8 cellular contexts compared by ENCODE assay signal in the genomic region with DNA sequence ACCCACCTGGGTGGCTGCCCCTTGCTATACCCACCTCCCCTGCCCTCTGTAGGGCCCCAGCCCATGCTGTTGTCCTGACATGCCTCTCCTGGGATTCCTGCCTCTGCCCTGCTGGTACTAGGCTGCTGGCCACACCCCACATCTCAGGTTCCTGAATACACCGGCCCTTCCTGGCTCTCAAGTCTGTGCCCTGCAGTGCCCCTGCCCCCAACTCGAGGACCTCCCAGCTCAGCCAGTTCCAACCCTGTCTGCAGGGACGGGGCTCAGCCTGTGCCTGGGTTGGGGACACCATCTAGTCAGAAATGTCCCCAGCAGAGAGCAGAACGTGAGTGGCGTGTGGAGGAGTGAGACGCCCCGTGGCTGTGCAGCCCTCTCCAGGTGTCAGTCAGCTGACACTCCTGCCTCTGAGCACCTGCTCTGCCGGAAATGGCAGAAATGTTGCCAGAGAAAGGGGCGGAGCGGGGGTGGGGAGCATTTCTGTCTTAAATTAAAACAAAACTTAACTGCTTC. TPM values are rescaled to one million over a fixed set of nuclear protein-coding genes. Genes with fewer than 3 reads are reported as not detected.
DNase-seq lines count a peak whose midpoint lies in the region; ATAC-seq and TF ChIP-seq lines count a peak whose summit lies in the region.

No MANE protein-coding gene starts in this region.

- peak overlapping the region; percentile 35; the same call in 1 of the 2 replicates for H3K9ac ChIP-seq in SU-DHL-6 (ENCODE audit: low read length)

- no peak overlapping the region for H2AFZ ChIP-seq in SU-DHL-6 (ENCODE audit: low read depth, low read length, severe bottlenecking)

- peak overlapping the region; percentile 94 for H3K27ac ChIP-seq in SU-DHL-6 (ENCODE audit: low read depth, low read length)
- H3K27ac ChIP-seq in thyroid gland = no peak overlapping the region

- H3K36me3 Mint-ChIP-seq in natural killer cell treated with Interleukin-12 subunit alpha and Interleukin-12 subunit beta and Interleukin-15 and Interleukin-18, amount 100 ng/mL, for 72 hours = no peaks in the 10 kb centered on the region
- no peaks in the 10 kb centered on the region for H3K36me3 Mint-ChIP-seq in natural killer cell

- peak; percentile 59 for DNase-seq in natural killer cell treated with Interleukin-12 subunit alpha and Interleukin-12 subunit beta and Interleukin-15 and Interleukin-18, amount 100 ng/mL, for 72 hours (ENCODE audit: low spot score)
- no peak for DNase-seq in natural killer cell
- peak; percentile 46 for DNase-seq in epithelial cell of esophagus (ENCODE audit: low read depth)
- peak; percentile 44 to 74 for DNase-seq in thyroid gland
- DNase-seq in AG08396 (ENCODE audit: low spot score) = no peak

- H3K27me3 ChIP-seq in SU-DHL-6 (ENCODE audit: low read length) = no peaks in the 10 kb centered on the region
- no peaks in the 10 kb centered on the region for H3K27me3 ChIP-seq in thyroid gland

- no peaks in the 10 kb centered on the region for H4K20me1 ChIP-seq in SU-DHL-6 (ENCODE audit: low read depth, low read length)

- peaks cover 0 to 12% of the 10 kb centered on the region in 2 donors for H3K4me1 Mint-ChIP-seq in natural killer cell treated with Interleukin-12 subunit alpha and Interleukin-12 subunit beta and Interleukin-15 and Interleukin-18, amount 100 ng/mL, for 72 hours (ENCODE audit: low read depth in 2 of 2)
- H3K4me1 Mint-ChIP-seq in natural killer cell = peaks cover 10 to 13% of the 10 kb centered on the region in 2 donors

- H3K36me3 ChIP-seq in SU-DHL-6 (ENCODE audit: low read length) = peaks cover 6% of the 10 kb centered on the region; the same call in 1 of the 2 replicates
- peaks cover 5 to 18% of the 10 kb centered on the region in 2 donors for H3K36me3 ChIP-seq in thyroid gland

- intact Hi-C loops in natural killer cell (cut with micrococcal nuclease) = no loop called here
- intact Hi-C loops in thyroid gland (cut with DNase I) = no loop called here

- no peaks in the 10 kb centered on the region for H3K4me1 ChIP-seq in thyroid gland

- H3K4me2 ChIP-seq in SU-DHL-6 (ENCODE audit: low read depth, low read length, poor library complexity, severe bottlenecking) = peak overlapping the region; percentile 49

- H3K9me2 ChIP-seq in SU-DHL-6 (replicated peaks; ENCODE audit: insufficient read depth, low read length) = no peaks in the 10 kb centered on the region

- H3F3A ChIP-seq in SU-DHL-6 (ENCODE audit: insufficient read depth) = peaks cover 30% of the 10 kb centered on the region

- no peaks in the 10 kb centered on the region for H3K9me3 Mint-ChIP-seq in natural killer cell treated with Interleukin-12 subunit alpha and Interleukin-12 subunit beta and Interleukin-15 and Interleukin-18, amount 100 ng/mL, for 72 hours
- H3K9me3 Mint-ChIP-seq in natural killer cell = no peaks in the 10 kb centered on the region

- H3K9me3 ChIP-seq in SU-DHL-6 (ENCODE audit: insufficient read depth, low read length) (no peaks in the 10 kb centered on the region), thyroid gland (no peaks in the 10 kb centered on the region)

- H3K4me3 Mint-ChIP-seq in natural killer cell treated with Interleukin-12 subunit alpha and Interleukin-12 subunit beta and Interleukin-15 and Interleukin-18, amount 100 ng/mL, for 72 hours = no peak overlapping the region
- H3K4me3 Mint-ChIP-seq in natural killer cell = no peak overlapping the region

- TF ChIP-seq CTCF in natural killer cell (IDR thresholded peaks at IDR 0.05) = no peak
- TF ChIP-seq CTCF in SU-DHL-6 (IDR thresholded peaks at IDR 0.05; ENCODE audit: insufficient read depth, low read length, poor library complexity, severe bottlenecking) = no peak
- TF ChIP-seq CTCF in epithelial cell of esophagus (IDR thresholded peaks at IDR 0.05; ENCODE audit: insufficient read depth, low read depth, low read length, missing control alignments) = no peak
- no peak for TF ChIP-seq CTCF in thyroid gland (IDR thresholded peaks at IDR 0.05)

- no peak for TF ChIP-seq POLR2A in thyroid gland (IDR thresholded peaks at IDR 0.05)

- ATAC-seq in natural killer cell treated with Interleukin-12 subunit alpha and Interleukin-12 subunit beta and Interleukin-15 and Interleukin-18, amount 100 ng/mL, for 72 hours = no peak
- ATAC-seq in natural killer cell (no peak), GM18517 (IDR thresholded peaks at IDR 0.05; ENCODE audit: unreplicated experiment) (no peak), HG03457 (IDR thresholded peaks at IDR 0.05; ENCODE audit: unreplicated experiment) (no peak)

- H3K4me3 ChIP-seq in SU-DHL-6 (ENCODE audit: insufficient read depth, low read length, poor library complexity, severe bottlenecking) = no peak overlapping the region
- no peak overlapping the region for H3K4me3 ChIP-seq in epithelial cell of esophagus (ENCODE audit: low read length)
- H3K4me3 ChIP-seq in thyroid gland (replicated peaks in 1 of 3) = no peak overlapping the region

- 54 to 76% methylated on average over 8 to 9 of the region's 10 CpGs for WGBS in thyroid gland, 2 donors

- peaks cover 22% of the 10 kb centered on the region; the same call in 1 of the 2 replicates for H3K79me2 ChIP-seq in SU-DHL-6 (ENCODE audit: insufficient read depth, low read length)

- no peak overlapping the region for H3K27ac Mint-ChIP-seq in natural killer cell treated with Interleukin-12 subunit alpha and Interleukin-12 subunit beta and Interleukin-15 and Interleukin-18, amount 100 ng/mL, for 72 hours
- H3K27ac Mint-ChIP-seq in natural killer cell = no peak overlapping the region

- no peaks in the 10 kb centered on the region for H3K27me3 Mint-ChIP-seq in natural killer cell treated with Interleukin-12 subunit alpha and Interleukin-12 subunit beta and Interleukin-15 and Interleukin-18, amount 100 ng/mL, for 72 hours
- H3K27me3 Mint-ChIP-seq in natural killer cell (ENCODE audit: low read depth in 2 of 2) = no peaks in the 10 kb centered on the region

RNA-seq across cellular contexts. Expression of a gene that starts 28.7 kb away (rescaled TPM):
- total RNA-seq in natural killer cell treated with Interleukin-12 subunit alpha and Interleukin-12 subunit beta and Interleukin-15 and Interleukin-18, amount 100 ng/mL, for 72 hours = 100 to 1,000 TPM in 1 of 2 donors, 10 to 100 TPM in 1; 52.3 to 125 TPM
- total RNA-seq in natural killer cell (10 to 100 TPM; 45.0 to 71.4 (median 51.6) TPM), thyroid gland (10 to 100 TPM; 30.1 to 51.2 (median 33.4) TPM)

RNA-seq across cellular contexts. Expression of a gene that starts 49.2 kb away (rescaled TPM):
- total RNA-seq in natural killer cell treated with Interleukin-12 subunit alpha and Interleukin-12 subunit beta and Interleukin-15 and Interleukin-18, amount 100 ng/mL, for 72 hours = not detected
- total RNA-seq in natural killer cell (under 1 TPM in 1 of 3 donors, not detected in 2; 0.20 TPM), thyroid gland (not detected)

Comparison
In these comparisons a context has a peak if more than half of its experiments do, and no peak if none do; other contexts are left out.
1. DNase-seq: peak in natural killer cell treated with Interleukin-12 subunit alpha and Interleukin-12 subunit beta and Interleukin-15 and Interleukin-18, amount 100 ng/mL, for 72 hours (single experiment), epithelial cell of esophagus (single experiment) and thyroid gland (2 of 2); none in natural killer cell (single experiment) and AG08396 (single experiment).